8 cellular contexts compared by ENCODE assay signal in genomic region chr2:15941483-15941853, GRCh38. TPM values are rescaled to one million over a fixed set of nuclear protein-coding genes. Genes with fewer than 3 reads are reported as not detected.
A peak's percentile ranks its signal among the peaks of the same experiment; 100 is the strongest.
DNase-seq lines count a peak whose midpoint lies in the region; ATAC-seq lines count a peak whose summit lies in the region.

No MANE protein-coding gene starts in this region.

- peak overlapping the region; percentile 95 for H2BK15ac ChIP-seq in neuronal stem cell (ENCODE audit: low read length)

- H2BK120ac ChIP-seq in neuronal stem cell (ENCODE audit: low read depth, low read length): peak overlapping the region; percentile 99

- peak overlapping the region in 10 of 11 experiments; percentile 5 to 76 (median 68); a peak in 16 of 22 replicates for H3K9ac ChIP-seq in BLaER1 treated with 17β-estradiol and CSF1 and Interleukin-3, amounts not matched to agents 10 nM and 100 nM
- H3K9ac ChIP-seq in neuronal stem cell (ENCODE audit: low read depth, low read length, poor library complexity): peak overlapping the region; percentile 99

- no peak overlapping the region; a peak in 2 of 22 replicates for H3K27ac ChIP-seq in BLaER1 treated with 17β-estradiol and CSF1 and Interleukin-3, amounts not matched to agents 10 nM and 100 nM
- no peak overlapping the region for H3K27ac ChIP-seq in effector memory CD4-positive, alpha-beta T cell (ENCODE audit: insufficient read depth, low read length, poor library complexity, severe bottlenecking)
- peak overlapping the region; percentile 82 for H3K27ac ChIP-seq in neuronal stem cell (replicated peaks; ENCODE audit: low read length)

- H4K91ac ChIP-seq in neuronal stem cell (ENCODE audit: low read depth, low read length, poor library complexity): no peak overlapping the region

- peaks cover 0 to 8% (median 3%) of the 10 kb centered on the region in 3 donors for H3K4me1 Mint-ChIP-seq in IgD-negative memory B cell

- H3K14ac ChIP-seq in neuronal stem cell (ENCODE audit: low read length): no peak overlapping the region

- H3K9me3 ChIP-seq in BLaER1 treated with 17β-estradiol and CSF1 and Interleukin-3, amounts not matched to agents 10 nM and 100 nM (replicated peaks in 1 of 11): no peaks in the 10 kb centered on the region
- H3K9me3 ChIP-seq in effector memory CD4-positive, alpha-beta T cell (ENCODE audit: control insufficient read depth, low read length): no peaks in the 10 kb centered on the region
- H3K9me3 ChIP-seq in neuronal stem cell (replicated peaks in 1 of 2; ENCODE audit: control insufficient read depth in 2 of 2, insufficient read depth in 1 of 2, low read depth in 1 of 2, low read length in 2 of 2): peaks cover 3 to 8% of the 10 kb centered on the region in 2 donors

- H3K23ac ChIP-seq in neuronal stem cell (ENCODE audit: low read depth, low read length, poor library complexity): no peak overlapping the region

- no peak overlapping the region for H2BK12ac ChIP-seq in neuronal stem cell (ENCODE audit: low read length)

- peak overlapping the region; percentile 23 for H2AFZ ChIP-seq in neuronal stem cell (ENCODE audit: low read length)

- H3K4me3 Mint-ChIP-seq in IgD-negative memory B cell: peak overlapping the region in 3 of 4 donors; percentile 52 to 86 (median 86)

- H3K79me1 ChIP-seq in neuronal stem cell (ENCODE audit: low read depth, low read length): peaks cover 2% of the 10 kb centered on the region

- H3K36me3 Mint-ChIP-seq in IgD-negative memory B cell: no peaks in the 10 kb centered on the region

- H3K27ac Mint-ChIP-seq in IgD-negative memory B cell: no peak overlapping the region

- H3K27me3 Mint-ChIP-seq in IgD-negative memory B cell: peaks cover 69% of the 10 kb centered on the region

- peak overlapping the region; percentile 97 to 100 (median 100) for H3K4me2 ChIP-seq in BLaER1 treated with 17β-estradiol and CSF1 and Interleukin-3, amounts not matched to agents 10 nM and 100 nM
- peak overlapping the region; percentile 75 for H3K4me2 ChIP-seq in neuronal stem cell (ENCODE audit: insufficient read depth, low read length, poor library complexity, severe bottlenecking)

- peaks cover 33 to 53% (median 40%) of the 10 kb centered on the region in 11 experiments for H3K27me3 ChIP-seq in BLaER1 treated with 17β-estradiol and CSF1 and Interleukin-3, amounts not matched to agents 10 nM and 100 nM
- H3K27me3 ChIP-seq in effector memory CD4-positive, alpha-beta T cell (replicated peaks; ENCODE audit: control insufficient read depth, insufficient read depth, low read length, poor library complexity, severe bottlenecking): peaks cover 11% of the 10 kb centered on the region
- no peaks in the 10 kb centered on the region for H3K27me3 ChIP-seq in neuronal stem cell (ENCODE audit: control insufficient read depth in 3 of 3, insufficient read depth in 3 of 3, low read depth in 1 of 3, low read length in 3 of 3)

- ATAC-seq in HG03460 (IDR thresholded peaks at IDR 0.05; ENCODE audit: unreplicated experiment): no peak

- in situ Hi-C loops in G401 (cut with HindIII; ENCODE audit: low sequenced_read_pairs): no loop called here

- H3K18ac ChIP-seq in neuronal stem cell (ENCODE audit: low read length): peak overlapping the region; percentile 99

- H3K9me3 Mint-ChIP-seq in IgD-negative memory B cell: no peaks in the 10 kb centered on the region

- peak overlapping the region; percentile 58 to 72 (median 66) for H3K4me3 ChIP-seq in BLaER1 treated with 17β-estradiol and CSF1 and Interleukin-3, amounts not matched to agents 10 nM and 100 nM
- peak overlapping the region; percentile 44 for H3K4me3 ChIP-seq in effector memory CD4-positive, alpha-beta T cell (ENCODE audit: insufficient read depth, low read depth, low read length, poor library complexity, severe bottlenecking)
- H3K4me3 ChIP-seq in neuronal stem cell (ENCODE audit: low read length in 2 of 2): peak overlapping the region; percentile 92 to 94

- WGBS in neuronal stem cell (ENCODE audit: extremely low coverage in 2 of 2, insufficient read length in 2 of 2, insufficient replicate concordance in 1 of 2), 2 donors: no CpG with 5 or more reads among the region's 14 CpGs

- H4K8ac ChIP-seq in neuronal stem cell (ENCODE audit: low read depth, low read length): no peak overlapping the region

- peaks cover 20 to 50% (median 44%) of the 10 kb centered on the region in 10 experiments for H3K4me1 ChIP-seq in BLaER1 treated with 17β-estradiol and CSF1 and Interleukin-3, amounts not matched to agents 10 nM and 100 nM
- peaks cover 19% of the 10 kb centered on the region for H3K4me1 ChIP-seq in effector memory CD4-positive, alpha-beta T cell (ENCODE audit: control insufficient read depth, insufficient read depth, low read length, poor library complexity, severe bottlenecking)
- peaks cover 18 to 21% of the 10 kb centered on the region in 2 donors for H3K4me1 ChIP-seq in neuronal stem cell (ENCODE audit: control insufficient read depth in 2 of 2, insufficient read depth in 1 of 2, low read depth in 1 of 2, low read length in 2 of 2)

- H2BK5ac ChIP-seq in neuronal stem cell (ENCODE audit: low read length): peak overlapping the region; percentile 97

- peaks cover 0 to 13% (median 0%) of the 10 kb centered on the region in 11 experiments; a peak in 3 of 22 replicates for H3K36me3 ChIP-seq in BLaER1 treated with 17β-estradiol and CSF1 and Interleukin-3, amounts not matched to agents 10 nM and 100 nM
- H3K36me3 ChIP-seq in effector memory CD4-positive, alpha-beta T cell (ENCODE audit: control insufficient read depth, insufficient read depth, low read length): no peaks in the 10 kb centered on the region
- H3K36me3 ChIP-seq in neuronal stem cell (replicated peaks in 1 of 2; ENCODE audit: control insufficient read depth in 2 of 2, insufficient read depth in 2 of 2, low read length in 2 of 2): peaks cover 13 to 45% of the 10 kb centered on the region in 2 donors

- H2AK5ac ChIP-seq in neuronal stem cell (ENCODE audit: low read depth, low read length): no peak overlapping the region

- DNase-seq in effector memory CD4-positive, alpha-beta T cell: no peak
- DNase-seq in neuronal stem cell (ENCODE audit: low spot score) (peak; percentile 71), G401 (ENCODE audit: low spot score) (no peak), SK-N-DZ (ENCODE audit: low spot score) (no peak)
- no peak for DNase-seq in NK-92 treated with Interleukin-12 subunit alpha and Interleukin-12 subunit beta, amount 100 ng/mL, for 24 hours (lab: John Stamatoyannopoulos, UW)

- peaks cover 0 to 32% (median 26%) of the 10 kb centered on the region in 11 experiments; a peak in 13 of 22 replicates for H4K20me1 ChIP-seq in BLaER1 treated with 17β-estradiol and CSF1 and Interleukin-3, amounts not matched to agents 10 nM and 100 nM

- no peak overlapping the region for H3K4ac ChIP-seq in neuronal stem cell (ENCODE audit: low read length)

RNA-seq across cellular contexts. Expression of gene MYCN, which starts 1.1 kb away (rescaled TPM):
- polyA plus RNA-seq in IgD-negative memory B cell: not detected
- polyA plus RNA-seq in neuronal stem cell (2013, experiment 1 of 2): 43.3 TPM
- 44.3 TPM for polyA plus RNA-seq in neuronal stem cell (2013, experiment 2 of 2)
- total RNA-seq in G401 (2014; rRNA removed; shearing (Covaris generic)): not detected in 2 replicates
- 1,097 and 1,099 TPM in 2 replicates for polyA plus RNA-seq in SK-N-DZ (2014; cell fraction: cytosol; rRNA removed)
- 1,072 and 1,695 TPM in 2 replicates for polyA plus RNA-seq in SK-N-DZ (2014; cell fraction: nucleus; rRNA removed)
